10 cellular contexts compared by ENCODE assay signal in the genomic region with DNA sequence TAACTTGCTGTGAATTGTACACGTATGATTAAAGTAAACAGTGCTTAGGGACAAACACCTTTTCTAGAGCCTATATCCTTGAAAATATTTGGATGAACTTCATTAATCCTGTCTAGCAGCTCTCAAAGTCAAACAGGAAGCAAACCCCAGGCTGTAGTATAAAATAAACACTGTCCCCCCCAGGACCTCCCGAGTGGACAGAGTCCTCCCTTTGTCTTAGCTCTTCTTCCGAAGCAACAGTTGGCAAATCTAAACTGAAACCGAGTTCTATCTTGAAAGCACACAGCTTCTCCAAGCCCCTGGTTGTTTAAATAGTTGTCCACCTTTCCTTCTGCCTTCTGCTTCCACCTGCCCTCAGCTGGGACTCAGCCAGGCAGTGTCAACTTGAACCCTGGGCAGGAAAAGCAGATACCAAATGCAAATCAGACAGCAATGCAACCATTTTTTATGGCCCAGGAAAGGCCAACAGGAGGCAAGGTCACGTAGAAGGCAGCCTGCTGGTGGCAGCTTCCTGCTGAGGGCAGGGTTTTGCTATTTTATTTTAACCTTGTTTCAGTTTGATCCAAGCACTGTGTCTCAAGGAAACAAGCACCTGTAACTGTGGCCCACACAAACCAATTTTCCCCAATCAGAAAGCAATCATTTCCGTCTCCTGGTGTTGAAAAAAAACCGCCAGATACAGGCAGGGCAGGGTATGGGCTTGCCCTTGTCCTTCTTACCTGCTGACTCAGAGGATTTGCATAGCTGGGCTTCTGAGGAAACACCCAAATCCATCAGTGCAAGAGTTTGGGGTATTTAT.
DNase-seq lines count a peak whose midpoint lies in the region; ATAC-seq and TF ChIP-seq lines count a peak whose summit lies in the region.
"Had no signal": no experiment of that assay in that cellular context is flagged by ENCODE, and none has a peak within 500 bp of the region (broad histone marks: within the 10 kb centered on the region; RNA-seq: fewer than 3 reads in every experiment).

No MANE protein-coding gene starts in this region.

- H3K27me3 ChIP-seq in lower lobe of right lung (ENCODE audit: low read depth): no peaks in the 10 kb centered on the region

- H3K4me1 ChIP-seq in lower lobe of right lung: peaks cover 8% of the 10 kb centered on the region

- H3K9me3 ChIP-seq in lower lobe of right lung: no peaks in the 10 kb centered on the region

- DNase-seq in COLO668 (lab: John Stamatoyannopoulos, UW; ENCODE audit: unreplicated experiment): peak; percentile 33
- no peak for DNase-seq in NOMO-1 treated with DMSO at 0.1 percent for 48 hours (lab: John Stamatoyannopoulos, UW; ENCODE audit: unreplicated experiment)
- no peak for DNase-seq in lower lobe of right lung
- no peak for DNase-seq in dedifferentiated amniotic fluid mesenchymal stem cell (ENCODE audit: extremely low spot score)

- H3K4me3 Mint-ChIP-seq in activated T-helper 17 cell treated with anti-CD3 and anti-CD28 coated beads, Interleukin-2, amount 50 U/mL, for 72 hours: peak overlapping the region; percentile 59

- ATAC-seq in GM19395 (IDR thresholded peaks at IDR 0.05; ENCODE audit: unreplicated experiment): peak; percentile 60
- ATAC-seq in HG03354 (IDR thresholded peaks at IDR 0.05; ENCODE audit: poor library complexity, severe bottlenecking, unreplicated experiment): peak; percentile 72
- ATAC-seq in activated T-helper 17 cell treated with anti-CD3 and anti-CD28 coated beads, Interleukin-2, amount 50 U/mL, for 72 hours (replicated peaks): peak; percentile 78
- no peak for ATAC-seq in HG03108 (IDR thresholded peaks at IDR 0.05; ENCODE audit: unreplicated experiment)
- ATAC-seq in lower lobe of right lung: no peak

- H3K36me3 ChIP-seq in lower lobe of right lung: no peaks in the 10 kb centered on the region

- no peak for TF ChIP-seq CTCF in lower lobe of right lung (IDR thresholded peaks at IDR 0.05)

- H3K9me3 Mint-ChIP-seq in activated T-helper 17 cell treated with anti-CD3 and anti-CD28 coated beads, Interleukin-2, amount 50 U/mL, for 72 hours: no peaks in the 10 kb centered on the region

- intact Hi-C loops in lower lobe of right lung (cut with DNase I): no loop called here

- H3K27ac Mint-ChIP-seq in activated T-helper 17 cell treated with anti-CD3 and anti-CD28 coated beads, Interleukin-2, amount 50 U/mL, for 72 hours: peak overlapping the region; percentile 84

- no peaks in the 10 kb centered on the region for H3K4me1 Mint-ChIP-seq in activated T-helper 17 cell treated with anti-CD3 and anti-CD28 coated beads, Interleukin-2, amount 50 U/mL, for 72 hours

- no peaks in the 10 kb centered on the region for H3K36me3 Mint-ChIP-seq in activated T-helper 17 cell treated with anti-CD3 and anti-CD28 coated beads, Interleukin-2, amount 50 U/mL, for 72 hours (ENCODE audit: low read depth)

- no peak overlapping the region for H3K27ac ChIP-seq in lower lobe of right lung
- H3K27ac ChIP-seq: C4-2B had no signal

- H3K27me3 Mint-ChIP-seq in activated T-helper 17 cell treated with anti-CD3 and anti-CD28 coated beads, Interleukin-2, amount 50 U/mL, for 72 hours: peaks cover 13% of the 10 kb centered on the region

- no peak overlapping the region for H3K4me3 ChIP-seq in lower lobe of right lung
- H3K4me3 ChIP-seq: skin epidermis had no signal

Comparison
In these comparisons a context has a peak if more than half of its experiments do, and no peak if none do; other contexts are left out.
1. ATAC-seq: peak in GM19395 (single experiment), HG03354 (single experiment) and activated T-helper 17 cell treated with anti-CD3 and anti-CD28 coated beads, Interleukin-2, amount 50 U/mL, for 72 hours (single experiment); none in HG03108 (single experiment) and lower lobe of right lung (0 of 2).